9 cellular contexts compared by ENCODE assay signal in genomic region chr3:31106912-31107311, GRCh38.
DNase-seq lines count a peak whose midpoint lies in the region; ATAC-seq and TF ChIP-seq lines count a peak whose summit lies in the region.
"Had no signal": no experiment of that assay in that cellular context is flagged by ENCODE, and none has a peak within 500 bp of the region (broad histone marks: within the 10 kb centered on the region; RNA-seq: fewer than 3 reads in every experiment).

No MANE protein-coding gene starts in this region.

- H3K4me3 Mint-ChIP-seq in activated T-helper 1 cell treated with anti-CD3 and anti-CD28 coated beads, Interleukin-12 subunit alpha, Interleukin-12 subunit beta, Interleukin-2, Interleukin-4 antibody, amounts not matched to agents 30 ng/mL and 10 ng/mL and 1 ng/mL, durations not matched to agents 14 hours and 24 hours and 36 hours: peak overlapping the region; percentile 10
- no peak overlapping the region for H3K4me3 Mint-ChIP-seq in WTC11

- intact Hi-C loops in activated T-helper 1 cell treated with anti-CD3 and anti-CD28 coated beads, Interleukin-12 subunit alpha, Interleukin-12 subunit beta, Interleukin-2, Interleukin-4 antibody, amounts not matched to agents 30 ng/mL and 10 ng/mL and 1 ng/mL, durations not matched to agents 14 hours and 24 hours and 36 hours (cut with micrococcal nuclease): loop anchor here (1.0 to 10.0 kb wide), 6 partner anchors 105 to 1008 kb away; no protein-coding TSS in a partner anchor

- peaks cover 20% of the 10 kb centered on the region for H3K9me3 Mint-ChIP-seq in activated T-helper 1 cell treated with anti-CD3 and anti-CD28 coated beads, Interleukin-12 subunit alpha, Interleukin-12 subunit beta, Interleukin-2, Interleukin-4 antibody, amounts not matched to agents 30 ng/mL and 10 ng/mL and 1 ng/mL, durations not matched to agents 14 hours and 24 hours and 36 hours
- H3K9me3 Mint-ChIP-seq in WTC11: peaks cover 16% of the 10 kb centered on the region

- no peaks in the 10 kb centered on the region for H3K27me3 Mint-ChIP-seq in activated T-helper 1 cell treated with anti-CD3 and anti-CD28 coated beads, Interleukin-12 subunit alpha, Interleukin-12 subunit beta, Interleukin-2, Interleukin-4 antibody, amounts not matched to agents 30 ng/mL and 10 ng/mL and 1 ng/mL, durations not matched to agents 14 hours and 24 hours and 36 hours (ENCODE audit: insufficient read depth)
- 0 out of 2 replicates have a peak, but pooled peaks cover 1% of the 10 kb centered on the region for H3K27me3 Mint-ChIP-seq in WTC11 (ENCODE audit: low read depth)

- DNase-seq in activated T-helper 1 cell treated with anti-CD3 and anti-CD28 coated beads, Interleukin-12 subunit alpha, Interleukin-12 subunit beta, Interleukin-2, Interleukin-4 antibody, amounts not matched to agents 30 ng/mL and 10 ng/mL and 1 ng/mL, durations not matched to agents 14 hours and 24 hours and 36 hours (ENCODE audit: low spot score): no peak
- DNase-seq in germinal center (ENCODE audit: low spot score): no peak
- no peak for DNase-seq in DMS79 treated with DMSO at 0.1 percent for 48 hours (lab: John Stamatoyannopoulos, UW)
- DNase-seq in Ammon's horn (ENCODE audit: low spot score): no peak
- no peak for DNase-seq in WTC11 (ENCODE audit: low spot score)
- DNase-seq: NCI-H2029 had no signal

- H3K27ac Mint-ChIP-seq in activated T-helper 1 cell treated with anti-CD3 and anti-CD28 coated beads, Interleukin-12 subunit alpha, Interleukin-12 subunit beta, Interleukin-2, Interleukin-4 antibody, amounts not matched to agents 30 ng/mL and 10 ng/mL and 1 ng/mL, durations not matched to agents 14 hours and 24 hours and 36 hours: peak overlapping the region; percentile 5
- H3K27ac Mint-ChIP-seq in WTC11: no peak overlapping the region

- peaks cover 41% of the 10 kb centered on the region for H3K4me1 Mint-ChIP-seq in activated T-helper 1 cell treated with anti-CD3 and anti-CD28 coated beads, Interleukin-12 subunit alpha, Interleukin-12 subunit beta, Interleukin-2, Interleukin-4 antibody, amounts not matched to agents 30 ng/mL and 10 ng/mL and 1 ng/mL, durations not matched to agents 14 hours and 24 hours and 36 hours (ENCODE audit: low read depth)
- H3K4me1 Mint-ChIP-seq in WTC11: peaks cover 21% of the 10 kb centered on the region

- POLR2A ChIA-PET in WTC11 (lab: Charles Lee): no interaction called here

- H3K36me3 Mint-ChIP-seq in activated T-helper 1 cell treated with anti-CD3 and anti-CD28 coated beads, Interleukin-12 subunit alpha, Interleukin-12 subunit beta, Interleukin-2, Interleukin-4 antibody, amounts not matched to agents 30 ng/mL and 10 ng/mL and 1 ng/mL, durations not matched to agents 14 hours and 24 hours and 36 hours (ENCODE audit: low read depth): peaks cover 4% of the 10 kb centered on the region
- H3K36me3 Mint-ChIP-seq in WTC11: peaks cover 5% of the 10 kb centered on the region

- no peak for TF ChIP-seq CTCF in WTC11 (IDR thresholded peaks at IDR 0.05)

- CTCF ChIA-PET in WTC11 (lab: Charles Lee): no interaction called here

- ATAC-seq in GM18511 (IDR thresholded peaks at IDR 0.05; ENCODE audit: unreplicated experiment) (peak; percentile 95), GM19467 (IDR thresholded peaks at IDR 0.05; ENCODE audit: unreplicated experiment) (peak; percentile 82), HG03045 (IDR thresholded peaks at IDR 0.05; ENCODE audit: unreplicated experiment) (peak; percentile 77), WTC11 (no peak)

TF ChIP-seq in WTC11, 78 proteins besides CTCF, POLR2A, EP300 and RAD21 (continues in another document):
- TF ChIP-seq GABPB1 (CRISPR knock-in tag; IDR thresholded peaks at IDR 0.05): no peak
- no peak for TF ChIP-seq MYBL2 (CRISPR knock-in tag; IDR thresholded peaks at IDR 0.05)
- TF ChIP-seq ATF6 (CRISPR knock-in tag; IDR thresholded peaks at IDR 0.05): no peak
- no peak for TF ChIP-seq RORB (CRISPR knock-in tag; IDR thresholded peaks at IDR 0.05)
- no peak for TF ChIP-seq ZNF263 (CRISPR knock-in tag; IDR thresholded peaks at IDR 0.05; ENCODE audit: low read depth)
- TF ChIP-seq ATF3 (CRISPR knock-in tag; conservative IDR thresholded peaks at IDR 0.05): no peak
- TF ChIP-seq CREM (CRISPR knock-in tag; IDR thresholded peaks at IDR 0.05): no peak
- no peak for TF ChIP-seq USF1 (CRISPR knock-in tag; IDR thresholded peaks at IDR 0.05)
- TF ChIP-seq ZNF138 (CRISPR knock-in tag; conservative IDR thresholded peaks at IDR 0.05): no peak
- TF ChIP-seq JAZF1 (CRISPR knock-in tag; IDR thresholded peaks at IDR 0.05): no peak
- TF ChIP-seq MLX (CRISPR knock-in tag; IDR thresholded peaks at IDR 0.05): no peak
- no peak for TF ChIP-seq ZBTB43 (CRISPR knock-in tag; IDR thresholded peaks at IDR 0.05)
- TF ChIP-seq ZNF532 (CRISPR knock-in tag; IDR thresholded peaks at IDR 0.05; ENCODE audit: borderline replicate concordance): no peak
- TF ChIP-seq NR3C1 (CRISPR knock-in tag; conservative IDR thresholded peaks at IDR 0.05; ENCODE audit: low read depth): no peak
- no peak for TF ChIP-seq ZNF396 (CRISPR knock-in tag; IDR thresholded peaks at IDR 0.05; ENCODE audit: borderline replicate concordance)
